Comparison of ENCODE assay signal across 12 cellular contexts in the genomic region with DNA sequence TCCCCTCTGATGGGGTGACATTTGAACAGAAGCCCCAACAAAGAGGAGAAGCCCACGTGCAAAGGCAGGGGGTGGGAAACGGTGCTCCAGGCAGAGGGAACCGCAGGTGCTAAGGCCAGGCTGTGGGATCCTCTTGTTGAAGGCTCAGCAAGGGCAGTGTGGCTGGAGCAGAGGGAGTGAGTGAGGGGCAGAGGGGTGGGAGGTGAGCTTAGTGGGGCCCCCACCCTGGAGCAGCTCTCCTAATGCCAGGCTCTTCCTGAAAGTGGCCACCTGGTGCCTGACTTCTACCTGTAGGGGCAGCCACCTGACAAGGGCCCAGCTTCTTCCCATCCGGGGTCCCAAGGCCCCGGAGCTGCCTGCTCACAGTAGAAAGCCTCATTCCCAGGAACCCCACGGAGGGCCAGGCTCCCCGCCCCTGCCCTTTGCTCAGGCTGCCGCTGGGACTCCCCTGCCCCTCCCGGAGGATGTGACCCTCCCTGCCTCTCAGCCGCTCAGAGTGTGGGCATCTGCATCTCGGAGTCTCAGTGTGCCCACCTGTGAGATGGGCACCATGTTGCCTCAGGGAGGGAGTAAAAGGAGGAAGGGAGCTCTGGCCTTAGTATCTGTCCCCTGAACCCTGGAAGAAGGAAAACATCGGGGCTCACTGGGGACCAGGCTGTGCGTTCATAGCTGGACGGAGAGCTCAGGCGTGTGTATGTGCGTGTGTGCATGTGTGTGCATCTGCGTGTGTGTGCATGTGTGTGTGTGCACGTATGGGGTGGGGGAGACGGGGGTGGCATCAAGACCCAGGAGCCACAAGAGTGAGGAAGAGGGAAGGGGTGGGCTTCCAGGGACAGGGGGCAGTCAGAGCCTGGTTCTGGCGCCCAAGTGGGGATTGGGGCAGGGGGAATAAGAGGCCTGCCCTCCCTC.
DNase-seq lines count a peak whose midpoint lies in the region; ATAC-seq and TF ChIP-seq lines count a peak whose summit lies in the region.
"Had no signal": no experiment of that assay in that cellular context is flagged by ENCODE, and none has a peak within 500 bp of the region (broad histone marks: within the 10 kb centered on the region; RNA-seq: fewer than 3 reads in every experiment).

No MANE protein-coding gene starts in this region.

- 69 to 93% methylated on average over 4 to 10 of the region's 20 CpGs for WGBS in gastroesophageal sphincter (ENCODE audit: low coverage in 1 of 2), 2 donors
- 88% methylated on average over 20 of the region's 20 CpGs for WGBS in prostate gland

- DNase-seq in Peyer's patch (peak in 1 of 3 donors; percentile 45), prostate gland (ENCODE audit: low spot score) (peak; percentile 3), NCI-H187 treated with DMSO at 0.1 percent for 48 hours (lab: John Stamatoyannopoulos, UW) (no peak), cerebellum (ENCODE audit: low spot score) (no peak), kidney glomerular epithelial cell (lab: John Stamatoyannopoulos, UW) (no peak)
- DNase-seq: activated CD8-positive, alpha-beta memory T cell treated with anti-CD3 and anti-CD28 coated beads, Interleukin-2, amount 50 U/mL, for 4 hours; DMS79 treated with DMSO at 0.1 percent for 48 hours; effector CD8-positive, alpha-beta T cell; H7 had no signal

- TF ChIP-seq POLR2A in Peyer's patch (IDR thresholded peaks at IDR 0.05) = no peak
- TF ChIP-seq POLR2A in gastroesophageal sphincter (IDR thresholded peaks at IDR 0.05) = no peak
- no peak for TF ChIP-seq POLR2A in prostate gland (IDR thresholded peaks at IDR 0.05)

- H3K27me3 ChIP-seq in ACC112 (ENCODE audit: insufficient read depth, low read length) (no peaks in the 10 kb centered on the region), Peyer's patch (no peaks in the 10 kb centered on the region), gastroesophageal sphincter (no peaks in the 10 kb centered on the region), prostate gland (replicated peaks; ENCODE audit: insufficient read depth) (no peaks in the 10 kb centered on the region)

- H3K27ac ChIP-seq in ACC112 (ENCODE audit: low read depth, low read length) (peak overlapping the region; percentile 95), Peyer's patch (peak overlapping the region; percentile 60 to 95 (median 76)), gastroesophageal sphincter (peak overlapping the region in 3 of 4 donors; percentile 78 to 90 (median 86)), prostate gland (peak overlapping the region; percentile 82 to 83)

- H3K4me3 ChIP-seq in ACC112 (ENCODE audit: low read depth, low read length) (no peak overlapping the region), Peyer's patch (no peak overlapping the region), gastroesophageal sphincter (no peak overlapping the region), prostate gland (no peak overlapping the region)

- no peak for TF ChIP-seq EP300 in gastroesophageal sphincter (IDR thresholded peaks at IDR 0.05)

- TF ChIP-seq CTCF in Peyer's patch (IDR thresholded peaks at IDR 0.05) (no peak), gastroesophageal sphincter (IDR thresholded peaks at IDR 0.05) (no peak), prostate gland (IDR thresholded peaks at IDR 0.05) (no peak)

- H3K4me1 ChIP-seq in ACC112 (ENCODE audit: control insufficient read depth, insufficient read depth, low read length, unreplicated experiment) = peaks cover 51% of the 10 kb centered on the region
- peaks cover 0 to 38% (median 5%) of the 10 kb centered on the region in 4 donors for H3K4me1 ChIP-seq in Peyer's patch
- peaks cover 0 to 73% (median 40%) of the 10 kb centered on the region in 3 donors for H3K4me1 ChIP-seq in gastroesophageal sphincter
- peaks cover 9% of the 10 kb centered on the region for H3K4me1 ChIP-seq in prostate gland (replicated peaks)

- H3K9me3 ChIP-seq in Peyer's patch (no peaks in the 10 kb centered on the region), gastroesophageal sphincter (no peaks in the 10 kb centered on the region), prostate gland (no peaks in the 10 kb centered on the region)

- no peak overlapping the region for H2AFZ ChIP-seq in ACC112 (ENCODE audit: low read length, unreplicated experiment)

- intact Hi-C loops in prostate gland (cut with DNase I) = loop anchor here (2.0 to 5.0 kb wide), 2 partner anchors 69 to 118 kb away; partner anchors contain the start of gene CEBPB

- no peaks in the 10 kb centered on the region for H3K79me2 ChIP-seq in ACC112 (ENCODE audit: control insufficient read depth, insufficient read depth, low read length, unreplicated experiment)

- H3K36me3 ChIP-seq in ACC112 (ENCODE audit: insufficient read depth, low read length) (no peaks in the 10 kb centered on the region), Peyer's patch (no peaks in the 10 kb centered on the region), gastroesophageal sphincter (no peaks in the 10 kb centered on the region), prostate gland (no peaks in the 10 kb centered on the region)

- ATAC-seq in gastroesophageal sphincter (no peak), HG02840 (IDR thresholded peaks at IDR 0.05; ENCODE audit: low FRiP score, unreplicated experiment) (no peak)
